17 cellular contexts compared by ENCODE assay signal in the genomic region with DNA sequence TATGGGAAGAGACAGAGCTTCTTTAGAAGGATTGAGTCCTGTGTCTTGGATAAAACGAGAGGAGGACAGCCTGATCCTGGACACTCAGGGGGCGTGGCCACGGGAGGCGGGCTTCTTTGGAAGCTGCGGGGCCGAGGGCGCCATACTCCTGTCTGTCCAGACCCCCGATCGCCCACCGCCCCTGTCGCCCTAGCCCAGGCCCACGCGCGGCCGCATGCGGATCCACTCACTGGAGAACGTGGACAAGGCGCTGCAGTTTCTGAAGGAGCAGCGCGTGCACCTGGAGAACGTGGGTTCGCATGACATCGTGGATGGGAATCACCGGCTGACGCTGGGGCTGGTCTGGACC. TPM values are rescaled to one million over a fixed set of nuclear protein-coding genes. Genes with fewer than 3 reads are reported as not detected.
"Had no signal": no experiment of that assay in that cellular context is flagged by ENCODE, and none has a peak within 500 bp of the region (broad histone marks: within the 10 kb centered on the region; RNA-seq: fewer than 3 reads in every experiment).

No MANE protein-coding gene starts in this region.

- H3K79me2 ChIP-seq: parathyroid adenoma had no signal

- H3K27me3 ChIP-seq: right lobe of liver, vagina had no signal

- H3K9me3 ChIP-seq: psoas muscle, right lobe of liver, suprapubic skin, tibial artery, upper lobe of left lung, vagina had no signal

- H3K36me3 ChIP-seq: right lobe of liver, suprapubic skin, tibial artery, upper lobe of left lung, vagina had no signal

- H3K9ac ChIP-seq: parathyroid adenoma had no signal

- H3K9me3 Mint-ChIP-seq: stimulated activated effector memory CD8-positive, alpha-beta T cell treated with anti-CD3 and anti-CD28 coated beads, Interleukin-12 subunit alpha, Interleukin-12 subunit beta, amount 100 ng/mL, for 72 hours had no signal

- H3K4me1 ChIP-seq: foreskin keratinocyte, parathyroid adenoma, psoas muscle, right lobe of liver, tibial artery had no signal

- H3K27ac Mint-ChIP-seq: nephron; stimulated activated effector memory CD8-positive, alpha-beta T cell treated with anti-CD3 and anti-CD28 coated beads, Interleukin-12 subunit alpha, Interleukin-12 subunit beta, amount 100 ng/mL, for 72 hours had no signal

- H3K4me1 Mint-ChIP-seq: nephron had no signal

- H2AFZ ChIP-seq: parathyroid adenoma had no signal

- H3K4me3 ChIP-seq: psoas muscle, right lobe of liver, suprapubic skin, tibial artery, upper lobe of left lung, vagina had no signal

- DNase-seq: foreskin keratinocyte; kidney glomerular epithelial cell; mesendoderm; naive B cell; retina; stimulated activated CD4-positive, alpha-beta T cell treated with anti-CD3 and anti-CD28 coated beads, Interleukin-4, amount 100 ng/mL, for 1 hour; stimulated activated naive CD8-positive, alpha-beta T cell treated with anti-CD3 and anti-CD28 coated beads, Interleukin-15, Interleukin-2, amounts not matched to agents 100 U/mL and 50 U/mL, for 24 hours had no signal

- ATAC-seq: foreskin keratinocyte; psoas muscle; stimulated activated effector memory CD8-positive, alpha-beta T cell treated with anti-CD3 and anti-CD28 coated beads, Interleukin-12 subunit alpha, Interleukin-12 subunit beta, amount 100 ng/mL, for 72 hours; stimulated activated naive CD8-positive, alpha-beta T cell treated with anti-CD3 and anti-CD28 coated beads, Interleukin-15, Interleukin-2, amounts not matched to agents 100 U/mL and 50 U/mL, for 24 hours had no signal

- H3K4me3 Mint-ChIP-seq: nephron; stimulated activated effector memory CD8-positive, alpha-beta T cell treated with anti-CD3 and anti-CD28 coated beads, Interleukin-12 subunit alpha, Interleukin-12 subunit beta, amount 100 ng/mL, for 72 hours had no signal

- H3K27ac ChIP-seq: foreskin keratinocyte, parathyroid adenoma, psoas muscle, right lobe of liver, suprapubic skin, tibial artery, upper lobe of left lung, vagina had no signal

- H3K36me3 Mint-ChIP-seq: stimulated activated effector memory CD8-positive, alpha-beta T cell treated with anti-CD3 and anti-CD28 coated beads, Interleukin-12 subunit alpha, Interleukin-12 subunit beta, amount 100 ng/mL, for 72 hours had no signal

RNA-seq across cellular contexts. Expression of a gene that starts 23.1 kb away (rescaled TPM):
- total RNA-seq: lung microvascular endothelial cell had no signal
